Comparison of ENCODE assay signal across 24 cellular contexts in genomic region chr14:102514987-102515733, GRCh38. TPM values are rescaled to one million over a fixed set of nuclear protein-coding genes. Genes with fewer than 3 reads are reported as not detected.
DNase-seq lines count a peak whose midpoint lies in the region; ATAC-seq and TF ChIP-seq lines count a peak whose summit lies in the region.
"Had no signal": no experiment of that assay in that cellular context is flagged by ENCODE, and none has a peak within 500 bp of the region (broad histone marks: within the 10 kb centered on the region; RNA-seq: fewer than 3 reads in every experiment).

No MANE protein-coding gene starts in this region.

- H3K4me1 Mint-ChIP-seq in activated T-helper 1 cell treated with anti-CD3 and anti-CD28 coated beads, Interleukin-12 subunit alpha, Interleukin-12 subunit beta, Interleukin-2, Interleukin-4 antibody, amounts not matched to agents 30 ng/mL and 10 ng/mL and 1 ng/mL, durations not matched to agents 14 hours and 24 hours and 36 hours (ENCODE audit: low read depth) = peaks cover 8% of the 10 kb centered on the region
- H3K4me1 Mint-ChIP-seq in immature natural killer cell (peaks cover 14% of the 10 kb centered on the region in 2 donors), neural crest cell (peaks cover 28% of the 10 kb centered on the region), glutamatergic neuron (ENCODE audit: low read depth, unreplicated experiment) (peaks cover 9% of the 10 kb centered on the region)

- H3K9me3 ChIP-seq in HEK293 (ENCODE audit: control insufficient read depth, insufficient read depth, low read depth, low read length) (no peaks in the 10 kb centered on the region), HAP-1 (no peaks in the 10 kb centered on the region)
- H3K9me3 ChIP-seq: BE2C, MG63, SJCRH30 had no signal

- H3K4me3 Mint-ChIP-seq in activated T-helper 1 cell treated with anti-CD3 and anti-CD28 coated beads, Interleukin-12 subunit alpha, Interleukin-12 subunit beta, Interleukin-2, Interleukin-4 antibody, amounts not matched to agents 30 ng/mL and 10 ng/mL and 1 ng/mL, durations not matched to agents 14 hours and 24 hours and 36 hours = peak overlapping the region; percentile 3
- H3K4me3 Mint-ChIP-seq in immature natural killer cell (peak overlapping the region in 3 of 5 donors; percentile 15 to 38 (median 36)), neural crest cell (peak overlapping the region; percentile 76), glutamatergic neuron (ENCODE audit: unreplicated experiment) (no peak overlapping the region)
- H3K4me3 Mint-ChIP-seq: HFFc6 had no signal

- no peaks in the 10 kb centered on the region for H3K9me3 Mint-ChIP-seq in activated T-helper 1 cell treated with anti-CD3 and anti-CD28 coated beads, Interleukin-12 subunit alpha, Interleukin-12 subunit beta, Interleukin-2, Interleukin-4 antibody, amounts not matched to agents 30 ng/mL and 10 ng/mL and 1 ng/mL, durations not matched to agents 14 hours and 24 hours and 36 hours
- H3K9me3 Mint-ChIP-seq in immature natural killer cell (no peaks in the 10 kb centered on the region), neural crest cell (no peaks in the 10 kb centered on the region), glutamatergic neuron (ENCODE audit: unreplicated experiment) (peaks cover 2% of the 10 kb centered on the region)
- H3K9me3 Mint-ChIP-seq: HFFc6 had no signal

- H3K27ac Mint-ChIP-seq in activated T-helper 1 cell treated with anti-CD3 and anti-CD28 coated beads, Interleukin-12 subunit alpha, Interleukin-12 subunit beta, Interleukin-2, Interleukin-4 antibody, amounts not matched to agents 30 ng/mL and 10 ng/mL and 1 ng/mL, durations not matched to agents 14 hours and 24 hours and 36 hours = no peak overlapping the region
- H3K27ac Mint-ChIP-seq in immature natural killer cell (no peak overlapping the region), neural crest cell (ENCODE audit: unreplicated experiment) (no peak overlapping the region), glutamatergic neuron (ENCODE audit: unreplicated experiment) (no peak overlapping the region)
- H3K27ac Mint-ChIP-seq: HFFc6 had no signal

- DNase-seq in activated T-helper 1 cell treated with anti-CD3 and anti-CD28 coated beads, Interleukin-12 subunit alpha, Interleukin-12 subunit beta, Interleukin-2, Interleukin-4 antibody, amounts not matched to agents 30 ng/mL and 10 ng/mL and 1 ng/mL, durations not matched to agents 14 hours and 24 hours and 36 hours (ENCODE audit: low spot score) = no peak
- DNase-seq in immature natural killer cell (no peak), neural crest cell (ENCODE audit: low read depth, low spot score) (no peak), islet precursor cell (no peak), HAP-1 (ENCODE audit: low spot score in 2 of 2) (no peak), glutamatergic neuron (no peak)
- DNase-seq: BE2C, Calu3, DMS79 treated with DMSO at 0.1 percent for 48 hours, H7, HFFc6, KG1, MG63, NCI-H1105 treated with DMSO at 0.1 percent for 48 hours, NCI-H146, NCI-H1930, NCI-H2107, NCI-H446, NCI-H524 treated with DMSO at 0.1 percent for 48 hours, NCI-H774, SJCRH30 had no signal

- ATAC-seq in GM18519 (IDR thresholded peaks at IDR 0.05; ENCODE audit: low FRiP score, unreplicated experiment) = no peak

- CTCF ChIA-PET in HEK293 (lab: Yijun Ruan, JAX) = interaction anchor here (0.6 to 3.9 kb wide), 6 partner anchors 9 to 554 kb away, joined by 3 to 30 read pairs (median 6); partner anchors contain the start of gene ZNF839

- TF ChIP-seq CTCF in HEK293 (tag by site-specific recombination; IDR thresholded peaks at IDR 0.05) (no peak), neural crest cell (conservative IDR thresholded peaks at IDR 0.05) (no peak), glutamatergic neuron (IDR thresholded peaks at IDR 0.05; ENCODE audit: partially characterized antibody, unreplicated experiment) (no peak)

- H3K4me3 ChIP-seq in HEK293 (ENCODE audit: low read depth, low read length) (no peak overlapping the region), HAP-1 (no peak overlapping the region)
- H3K4me3 ChIP-seq: MG63, SJCRH30 had no signal

- no peak overlapping the region for H3K27ac ChIP-seq in HEK293 (ENCODE audit: extremely low read depth, low read depth, low read length)
- H3K27ac ChIP-seq: SJCRH30 had no signal

- POLR2A ChIA-PET in HEK293 (lab: Yijun Ruan, JAX) = interaction anchor here (0.6 to 1.8 kb wide), 2 partner anchors 10 to 73 kb away, joined by 5 read pairs; no protein-coding TSS in a partner anchor

- H3K4me1 ChIP-seq in HEK293 (ENCODE audit: control insufficient read depth, insufficient read depth, low read length) (peaks cover 3% of the 10 kb centered on the region; the same call in 1 of the 2 replicates), HAP-1 (peaks cover 10% of the 10 kb centered on the region)

- intact Hi-C loops in activated T-helper 1 cell treated with anti-CD3 and anti-CD28 coated beads, Interleukin-12 subunit alpha, Interleukin-12 subunit beta, Interleukin-2, Interleukin-4 antibody, amounts not matched to agents 30 ng/mL and 10 ng/mL and 1 ng/mL, durations not matched to agents 14 hours and 24 hours and 36 hours (cut with micrococcal nuclease) = loop anchor here (5.0 kb wide), 1 partner anchor 813 kb away; no protein-coding TSS in a partner anchor

- H3K36me3 Mint-ChIP-seq in activated T-helper 1 cell treated with anti-CD3 and anti-CD28 coated beads, Interleukin-12 subunit alpha, Interleukin-12 subunit beta, Interleukin-2, Interleukin-4 antibody, amounts not matched to agents 30 ng/mL and 10 ng/mL and 1 ng/mL, durations not matched to agents 14 hours and 24 hours and 36 hours (ENCODE audit: low read depth) = no peaks in the 10 kb centered on the region
- H3K36me3 Mint-ChIP-seq in immature natural killer cell = no peaks in the 10 kb centered on the region
- no peaks in the 10 kb centered on the region for H3K36me3 Mint-ChIP-seq in neural crest cell (ENCODE audit: low read depth)
- H3K36me3 Mint-ChIP-seq in glutamatergic neuron (ENCODE audit: unreplicated experiment) = no peaks in the 10 kb centered on the region
- H3K36me3 Mint-ChIP-seq: CD14-positive monocyte had no signal

- in situ Hi-C loops in HAP-1 (cut with MboI; ENCODE audit: low sequenced_read_pairs) = loop anchor here (10.0 to 25.0 kb wide), 2 partner anchors 280 to 553 kb away; partner anchors contain the start of gene DYNC1H1

- H3K27me3 Mint-ChIP-seq in activated T-helper 1 cell treated with anti-CD3 and anti-CD28 coated beads, Interleukin-12 subunit alpha, Interleukin-12 subunit beta, Interleukin-2, Interleukin-4 antibody, amounts not matched to agents 30 ng/mL and 10 ng/mL and 1 ng/mL, durations not matched to agents 14 hours and 24 hours and 36 hours (ENCODE audit: insufficient read depth) = peaks cover 9% of the 10 kb centered on the region
- H3K27me3 Mint-ChIP-seq in immature natural killer cell (ENCODE audit: low read depth in 3 of 3) (peaks cover 1 to 9% (median 3%) of the 10 kb centered on the region in 3 donors), neural crest cell (ENCODE audit: low read depth) (no peaks in the 10 kb centered on the region), glutamatergic neuron (ENCODE audit: unreplicated experiment) (peaks cover 3% of the 10 kb centered on the region)

- H3K27me3 ChIP-seq in HAP-1 (ENCODE audit: low read depth) = no peaks in the 10 kb centered on the region
- H3K27me3 ChIP-seq: BE2C, MG63, SJCRH30 had no signal

- H3K36me3 ChIP-seq in HEK293 (ENCODE audit: control insufficient read depth in 2 of 2, insufficient read depth in 1 of 2, low read length in 2 of 2) (no peaks in the 10 kb centered on the region), HAP-1 (replicated peaks) (no peaks in the 10 kb centered on the region)
- H3K36me3 ChIP-seq: BE2C, MG63, SJCRH30 had no signal

TF ChIP-seq in HEK293, 187 proteins besides CTCF, POLR2A, EP300 and RAD21:
- TF ChIP-seq ZNF830 (tag by site-specific recombination; IDR thresholded peaks at IDR 0.05; ENCODE audit: low read depth) (no peak), ZNF121 (tag by site-specific recombination; IDR thresholded peaks at IDR 0.05) (peak; percentile 81), SP7 (tag by site-specific recombination; IDR thresholded peaks at IDR 0.05) (no peak)

RNA-seq across cellular contexts. Expression of gene ANKRD9, which starts 5.6 kb away (rescaled TPM):
- 13.4 TPM in 2 replicates for total RNA-seq in activated T-helper 1 cell treated with anti-CD3 and anti-CD28 coated beads, Interleukin-12 subunit alpha, Interleukin-12 subunit beta, Interleukin-2, Interleukin-4 antibody, amounts not matched to agents 30 ng/mL and 10 ng/mL and 1 ng/mL, durations not matched to agents 14 hours and 24 hours and 36 hours
- 1 to 10 TPM in 1 of 3 donors, under 1 TPM in 2; 0.22 to 2.1 (median 0.44) TPM for polyA plus RNA-seq in immature natural killer cell
- total RNA-seq in neural crest cell (33.2 and 40.0 TPM in 2 replicates), glutamatergic neuron (ENCODE audit: unreplicated experiment) (3.5 TPM)
